In the genomic region with DNA sequence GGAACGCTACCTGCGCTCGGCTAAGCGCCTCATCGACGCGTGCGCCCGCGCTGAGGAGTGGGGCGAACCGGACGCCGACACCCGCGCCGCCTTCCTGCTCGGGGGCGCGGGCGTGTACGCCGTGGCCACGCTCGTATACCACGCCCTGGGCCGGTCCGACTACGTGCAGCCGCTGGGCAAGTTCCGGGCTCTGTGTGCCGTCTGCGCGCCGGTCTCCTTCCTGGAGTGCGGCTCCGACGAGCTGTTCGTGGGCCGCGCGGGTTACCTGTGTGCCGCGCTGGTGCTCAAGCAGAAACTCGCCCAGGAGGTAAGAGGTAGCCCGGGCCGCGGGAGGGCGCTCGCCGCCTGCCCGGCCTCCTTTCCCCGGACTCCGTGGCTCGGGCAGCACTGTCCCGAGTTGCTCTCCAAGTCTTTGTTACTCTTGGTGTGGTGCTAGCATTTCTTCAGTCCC, we compare ENCODE assay signal across 9 cellular contexts. TPM values are rescaled to one million over a fixed set of nuclear protein-coding genes. Genes with fewer than 3 reads are reported as not detected.
DNase-seq lines count a peak whose midpoint lies in the region; ATAC-seq and TF ChIP-seq lines count a peak whose summit lies in the region.
"Not testable (repeated sequence)": the region's sequence is repeated elsewhere in the genome, so short reads cannot be mapped to it uniquely, and the experiment has no call there.
"Had no signal": no experiment of that assay in that cellular context is flagged by ENCODE, and none has a peak within 500 bp of the region (broad histone marks: within the 10 kb centered on the region; RNA-seq: fewer than 3 reads in every experiment).

No MANE protein-coding gene starts in this region.

- DNase-seq in CD8-positive, alpha-beta T cell, result peak in 3 of 7 experiments; percentile 9 to 53 (median 11)
- DNase-seq in HCT116 (ENCODE audit: low read depth, low spot score), result not testable (repeated sequence)
- DNase-seq in NCI-H1417 (lab: John Stamatoyannopoulos, UW) (peak; percentile 26 to 55 (median 55)), T-cell (peak in 6 of 34 experiments; percentile 2 to 8 (median 4)), foreskin keratinocyte (peak in 1 of 2 donors; percentile 11)
- peak; percentile 1 for DNase-seq in activated naive CD8-positive, alpha-beta T cell treated with anti-CD3 and anti-CD28 coated beads, Interleukin-2, amount 50 U/mL, for 24 hours
- DNase-seq in stimulated activated CD4-positive, alpha-beta T cell treated with anti-CD3 and anti-CD28 coated beads, Interleukin-15, amount 100 ng/mL, for 24 hours, result peak; percentile 22

- intact Hi-C loops in CD8-positive, alpha-beta T cell (cut with DNase I, micrococcal nuclease), result not testable (repeated sequence)
- intact Hi-C loops in HCT116 (cut with micrococcal nuclease), result loop anchor here (1.0 to 5.0 kb wide), 2 partner anchors 253 to 605 kb away; no protein-coding TSS in a partner anchor

- RAD21 ChIA-PET in HCT116 (lab: Charles Lee; ENCODE audit: low non-redundant PET in 1 of 2, low total read pairs in 2 of 2, uncharacterized antibody in 2 of 2, unreplicated experiment in 2 of 2), result interaction anchor here in 1 of 2 experiments (0.7 kb wide), 1 partner anchor 444 kb away, joined by 3 read pairs; no protein-coding TSS in a partner anchor

- peak overlapping the region; percentile 81 for H3K4me3 Mint-ChIP-seq in CD8-positive, alpha-beta T cell
- peak overlapping the region; percentile 72 to 79 (median 74) for H3K4me3 Mint-ChIP-seq in T-cell
- peak overlapping the region; percentile 46 for H3K4me3 Mint-ChIP-seq in activated naive CD8-positive, alpha-beta T cell treated with anti-CD3 and anti-CD28 coated beads, Interleukin-2, amount 50 U/mL, for 24 hours

- H3K9me2 ChIP-seq in HCT116 (ENCODE audit: insufficient read depth), result not testable (repeated sequence)

- H3K9ac ChIP-seq in HCT116 (ENCODE audit: low read length), result peak overlapping the region; percentile 35

- H3K27me3 ChIP-seq in CD8-positive, alpha-beta T cell (ENCODE audit: insufficient read depth, low read length); HCT116 (ENCODE audit: insufficient read depth, low read length); foreskin keratinocyte: not testable (repeated sequence)

- not testable (repeated sequence) for H3K4me1 ChIP-seq in CD8-positive, alpha-beta T cell (ENCODE audit: insufficient read depth, low read length); HCT116 (ENCODE audit: control insufficient read depth in 1 of 2, insufficient read depth in 2 of 2, low read length in 2 of 2); foreskin keratinocyte; mesodermal cell (ENCODE audit: control insufficient read depth, insufficient read depth, low read length, poor library complexity, severe bottlenecking)

- H3K9me3 ChIP-seq in CD8-positive, alpha-beta T cell (ENCODE audit: low read length); HCT116 (ENCODE audit: control insufficient read depth in 1 of 2, insufficient read depth in 1 of 2, low read depth in 1 of 2, low read length in 2 of 2); mesodermal cell (ENCODE audit: control insufficient read depth, low read length): not testable (repeated sequence)

- not testable (repeated sequence) for TF ChIP-seq POLR2A in HCT116 (IDR thresholded peaks at IDR 0.05; ENCODE audit: borderline replicate concordance, extremely low read depth, insufficient read depth, insufficient read length)

- not testable (repeated sequence) for H3K27ac Mint-ChIP-seq in CD8-positive, alpha-beta T cell; T-cell; activated naive CD8-positive, alpha-beta T cell treated with anti-CD3 and anti-CD28 coated beads, Interleukin-2, amount 50 U/mL, for 24 hours

- H2AFZ ChIP-seq in HCT116 (ENCODE audit: low read depth, low read length, poor library complexity, severe bottlenecking), result peak overlapping the region; percentile 82

- WGBS in mesodermal cell (ENCODE audit: insufficient coverage in 2 of 2), 2 experiments, result 6% methylated on average over 6 to 8 of the region's 56 CpGs

- H3K4me2 ChIP-seq in HCT116 (ENCODE audit: low read length), result peak overlapping the region; percentile 79

- BruUV-seq in HCT116 (replicated peaks; lab: Mats Ljungman, UMichigan), result not testable (repeated sequence)

- POLR2A ChIA-PET in CD8-positive, alpha-beta T cell (lab: Charles Lee); HCT116 (lab: Charles Lee); T-cell (lab: Charles Lee): not testable (repeated sequence)

- not testable (repeated sequence) for H3K4me1 Mint-ChIP-seq in CD8-positive, alpha-beta T cell (ENCODE audit: low read depth); activated naive CD8-positive, alpha-beta T cell treated with anti-CD3 and anti-CD28 coated beads, Interleukin-2, amount 50 U/mL, for 24 hours
- H3K4me1 Mint-ChIP-seq in T-cell, result peaks cover 8 to 12% (median 12%) of the 10 kb centered on the region in 3 donors

- not testable (repeated sequence) for TF ChIP-seq CTCF in CD8-positive, alpha-beta T cell (IDR thresholded peaks at IDR 0.05)
- TF ChIP-seq CTCF in HCT116 (IDR thresholded peaks at IDR 0.05 in 2 of 3, conservative IDR thresholded peaks at IDR 0.05 in 1 of 3; ENCODE audit: borderline replicate concordance in 1 of 3, insufficient read depth in 1 of 3, low read depth in 2 of 3, low read length in 2 of 3), result peak; percentile 25 to 51 (median 47); a peak in 4 of 6 replicates
- peak; percentile 76 for TF ChIP-seq CTCF in foreskin keratinocyte (conservative IDR thresholded peaks at IDR 0.05)

- not testable (repeated sequence) for H4K20me1 ChIP-seq in HCT116 (ENCODE audit: insufficient read depth)

- not testable (repeated sequence) for H3K9me3 Mint-ChIP-seq in CD8-positive, alpha-beta T cell; T-cell; activated naive CD8-positive, alpha-beta T cell treated with anti-CD3 and anti-CD28 coated beads, Interleukin-2, amount 50 U/mL, for 24 hours

- peaks cover 11% of the 10 kb centered on the region for H3K27me3 Mint-ChIP-seq in CD8-positive, alpha-beta T cell (ENCODE audit: low read depth)
- peaks cover 9 to 38% of the 10 kb centered on the region in 2 donors for H3K27me3 Mint-ChIP-seq in T-cell
- peaks cover 15% of the 10 kb centered on the region for H3K27me3 Mint-ChIP-seq in activated naive CD8-positive, alpha-beta T cell treated with anti-CD3 and anti-CD28 coated beads, Interleukin-2, amount 50 U/mL, for 24 hours

- peak overlapping the region; percentile 19 for H3K4me3 ChIP-seq in CD8-positive, alpha-beta T cell (ENCODE audit: low read depth, low read length)
- peak overlapping the region; percentile 33 to 59 for H3K4me3 ChIP-seq in HCT116 (replicated peaks in 1 of 2; ENCODE audit: low read depth in 1 of 2, low read length in 2 of 2)
- peak overlapping the region; percentile 24 for H3K4me3 ChIP-seq in mesodermal cell (ENCODE audit: extremely low read depth, insufficient read depth, low read length, poor library complexity, severe bottlenecking)

- ATAC-seq in CD8-positive, alpha-beta T cell, result peak; percentile 48
- ATAC-seq in HCT116 (peak; percentile 83), T-cell (replicated peaks in 1 of 4) (peak in 3 of 4 experiments; percentile 35 to 57 (median 36)), foreskin keratinocyte (peak; percentile 89)
- not testable (repeated sequence) for ATAC-seq in activated naive CD8-positive, alpha-beta T cell treated with anti-CD3 and anti-CD28 coated beads, Interleukin-2, amount 50 U/mL, for 24 hours

- not testable (repeated sequence) for H3K36me3 ChIP-seq in CD8-positive, alpha-beta T cell (ENCODE audit: insufficient read depth, low read length); HCT116 (ENCODE audit: control insufficient read depth in 1 of 2, insufficient read depth in 2 of 2, low read length in 2 of 2); mesodermal cell (ENCODE audit: control insufficient read depth, insufficient read depth, low read length)

- H3K79me2 ChIP-seq in HCT116 (ENCODE audit: insufficient read depth, low read length), result not testable (repeated sequence)

- H3K27ac ChIP-seq in CD8-positive, alpha-beta T cell (ENCODE audit: low read depth, low read length); foreskin keratinocyte; mesodermal cell (ENCODE audit: low read depth, low read length, severe bottlenecking): not testable (repeated sequence)
- H3K27ac ChIP-seq in HCT116 (ENCODE audit: low read depth, low read length), result peak overlapping the region; percentile 32

- peak; percentile 69 for TF ChIP-seq RAD21 in HCT116 (IDR thresholded peaks at IDR 0.05; ENCODE audit: low read depth)

- H3K36me3 Mint-ChIP-seq in CD8-positive, alpha-beta T cell; T-cell; activated naive CD8-positive, alpha-beta T cell treated with anti-CD3 and anti-CD28 coated beads, Interleukin-2, amount 50 U/mL, for 24 hours (ENCODE audit: low read depth): not testable (repeated sequence)

- CTCF ChIA-PET in CD8-positive, alpha-beta T cell (lab: Charles Lee); T-cell (lab: Charles Lee): not testable (repeated sequence)
- CTCF ChIA-PET in HCT116 (lab: Charles Lee), result interaction anchor here (1.0 to 1.1 kb wide), 2 partner anchors 173 to 253 kb away, joined by 5 read pairs; no protein-coding TSS in a partner anchor

TF ChIP-seq in HCT116, 20 proteins besides CTCF, POLR2A, EP300 and RAD21:
- TF ChIP-seq, protein P1, sequence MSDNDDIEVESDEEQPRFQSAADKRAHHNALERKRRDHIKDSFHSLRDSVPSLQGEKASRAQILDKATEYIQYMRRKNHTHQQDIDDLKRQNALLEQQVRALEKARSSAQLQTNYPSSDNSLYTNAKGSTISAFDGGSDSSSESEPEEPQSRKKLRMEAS (IDR thresholded peaks at IDR 0.05), result 0 out of 2 replicates have a peak, but pooled peaks have one; percentile 16
- TF ChIP-seq CBX3 (IDR thresholded peaks at IDR 0.05; ENCODE audit: low read depth), result peak; percentile 23; the same call in 1 of the 2 replicates

RNA-seq across cellular contexts. Expression of a gene that starts 0.7 kb away (rescaled TPM):
- total RNA-seq in CD8-positive, alpha-beta T cell, result under 1 TPM; 0.05 to 0.14 TPM
- 2.4 TPM for total RNA-seq in HCT116 (2021; ENCODE audit: unreplicated experiment)
- polyA plus RNA-seq in HCT116 (2012), result 0.64 and 0.92 TPM in 2 replicates
- under 1 TPM; 0.09 to 0.70 (median 0.23) TPM for total RNA-seq in T-cell
- 1.3 and 1.6 TPM in 2 replicates for total RNA-seq in foreskin keratinocyte
- 0.75 and 0.76 TPM in 2 replicates for polyA plus RNA-seq in foreskin keratinocyte
- polyA plus RNA-seq in mesodermal cell (2013, experiment 1 of 2), result 0.52 TPM
- polyA plus RNA-seq in mesodermal cell (2013, experiment 2 of 2), result 0.30 TPM
- total RNA-seq: GM23248 had no signal
- polyA plus RNA-seq: GM23248 had no signal
